8 cellular contexts compared by ENCODE assay signal in genomic region chr19:18328340-18329034, GRCh38. TPM values are rescaled to one million over a fixed set of nuclear protein-coding genes. Genes with fewer than 3 reads are reported as not detected.
A peak's percentile ranks its signal among the peaks of the same experiment; 100 is the strongest.
DNase-seq lines count a peak whose midpoint lies in the region; ATAC-seq and FAIRE-seq lines count a peak whose summit lies in the region.

No MANE protein-coding gene starts in this region.

- no peaks in the 10 kb centered on the region for H3K27me3 Mint-ChIP-seq in natural killer cell treated with Interleukin-12 subunit alpha and Interleukin-12 subunit beta and Interleukin-15 and Interleukin-18, amount 100 ng/mL, for 72 hours

- peak; percentile 92 for FAIRE-seq in RCC 7860 (lab: Jason Lieb, UNC)

- no peaks in the 10 kb centered on the region for H3K9me3 Mint-ChIP-seq in natural killer cell treated with Interleukin-12 subunit alpha and Interleukin-12 subunit beta and Interleukin-15 and Interleukin-18, amount 100 ng/mL, for 72 hours

- DNase-seq in DMS79 (lab: John Stamatoyannopoulos, UW), result peak; percentile 96
- DNase-seq in Kasumi-1 (lab: John Stamatoyannopoulos, UW), result peak; percentile 99
- peak; percentile 89 for DNase-seq in RCC 7860 (ENCODE audit: low spot score)
- DNase-seq in activated T-helper 1 cell treated with anti-CD3 and anti-CD28 coated beads, Interleukin-2, amount 50 U/mL, for 16 hours (ENCODE audit: low read depth in 1 of 2, low spot score in 1 of 2), result peak; percentile 69 to 75
- peak; percentile 99 for DNase-seq in fibroblast of peridontal ligament (ENCODE audit: extremely low read depth)
- DNase-seq in natural killer cell treated with Interleukin-12 subunit alpha and Interleukin-12 subunit beta and Interleukin-15 and Interleukin-18, amount 100 ng/mL, for 72 hours (ENCODE audit: low spot score), result peak; percentile 91
- peak; percentile 87 for DNase-seq in stimulated activated naive CD8-positive, alpha-beta T cell treated with anti-CD3 and anti-CD28 coated beads, Interleukin-15, Interleukin-2, amounts not matched to agents 100 U/mL and 50 U/mL, for 24 hours

- H3K36me3 Mint-ChIP-seq in natural killer cell treated with Interleukin-12 subunit alpha and Interleukin-12 subunit beta and Interleukin-15 and Interleukin-18, amount 100 ng/mL, for 72 hours, result no peaks in the 10 kb centered on the region

- peak overlapping the region; percentile 59 for H3K4me3 Mint-ChIP-seq in natural killer cell treated with Interleukin-12 subunit alpha and Interleukin-12 subunit beta and Interleukin-15 and Interleukin-18, amount 100 ng/mL, for 72 hours

- peak; percentile 79 for ATAC-seq in GM21825 (IDR thresholded peaks at IDR 0.05; ENCODE audit: unreplicated experiment)
- peak; percentile 98 to 99 for ATAC-seq in natural killer cell treated with Interleukin-12 subunit alpha and Interleukin-12 subunit beta and Interleukin-15 and Interleukin-18, amount 100 ng/mL, for 72 hours
- ATAC-seq in stimulated activated naive CD8-positive, alpha-beta T cell treated with anti-CD3 and anti-CD28 coated beads, Interleukin-15, Interleukin-2, amounts not matched to agents 100 U/mL and 50 U/mL, for 24 hours, result peak; percentile 99

- peak overlapping the region in 1 of 2 donors; percentile 69 for H3K27ac Mint-ChIP-seq in natural killer cell treated with Interleukin-12 subunit alpha and Interleukin-12 subunit beta and Interleukin-15 and Interleukin-18, amount 100 ng/mL, for 72 hours

- H3K4me1 Mint-ChIP-seq in natural killer cell treated with Interleukin-12 subunit alpha and Interleukin-12 subunit beta and Interleukin-15 and Interleukin-18, amount 100 ng/mL, for 72 hours (ENCODE audit: low read depth in 2 of 2), result peaks cover 12 to 19% of the 10 kb centered on the region in 2 donors

RNA-seq across cellular contexts. Expression of gene LSM4, which starts 5.6 kb away (rescaled TPM):
- 100 to 1,000 TPM; 153 to 223 TPM for total RNA-seq in natural killer cell treated with Interleukin-12 subunit alpha and Interleukin-12 subunit beta and Interleukin-15 and Interleukin-18, amount 100 ng/mL, for 72 hours

RNA-seq across cellular contexts. Expression of gene PGPEP1, which starts 11.9 kb away (rescaled TPM):
- 10 to 100 TPM; 42.1 to 50.7 TPM for total RNA-seq in natural killer cell treated with Interleukin-12 subunit alpha and Interleukin-12 subunit beta and Interleukin-15 and Interleukin-18, amount 100 ng/mL, for 72 hours

RNA-seq across cellular contexts. Expression of gene JUND, which starts 47.1 kb away (rescaled TPM):
- 100 to 1,000 TPM; 218 to 267 TPM for total RNA-seq in natural killer cell treated with Interleukin-12 subunit alpha and Interleukin-12 subunit beta and Interleukin-15 and Interleukin-18, amount 100 ng/mL, for 72 hours

RNA-seq across cellular contexts. Expression of gene IQCN, which starts 54.2 kb away (rescaled TPM):
- 1 to 10 TPM; 1.5 to 4.0 TPM for total RNA-seq in natural killer cell treated with Interleukin-12 subunit alpha and Interleukin-12 subunit beta and Interleukin-15 and Interleukin-18, amount 100 ng/mL, for 72 hours

RNA-seq across cellular contexts. Expression of gene GDF15, which starts 57.5 kb away (rescaled TPM):
- total RNA-seq in natural killer cell treated with Interleukin-12 subunit alpha and Interleukin-12 subunit beta and Interleukin-15 and Interleukin-18, amount 100 ng/mL, for 72 hours, result under 1 TPM in 1 of 2 donors, not detected in 1; 0.71 TPM

Comparison
In these comparisons a context has a peak if more than half of its experiments do, and no peak if none do; other contexts are left out.
1. Peak in every context shown above with its lines: DNase-seq and ATAC-seq.